8 cellular contexts compared by ENCODE assay signal in genomic region chr10:43140414-43140813, GRCh38. TPM values are rescaled to one million over a fixed set of nuclear protein-coding genes. Genes with fewer than 3 reads are reported as not detected.
DNase-seq lines count a peak whose midpoint lies in the region; ATAC-seq and TF ChIP-seq lines count a peak whose summit lies in the region.

No MANE protein-coding gene starts in this region.

- DNase-seq in AG08396 (ENCODE audit: low spot score), result peak; percentile 81
- no peak for DNase-seq in activated CD8-positive, alpha-beta T cell treated with anti-CD3 and anti-CD28 coated beads for 36 hours
- DNase-seq in lung microvascular endothelial cell (ENCODE audit: low read depth in 2 of 2), result peak; percentile 12 to 95
- no peak for DNase-seq in dorsolateral prefrontal cortex
- no peak for DNase-seq in NCI-H2029 treated with DMSO at 0.1 percent for 48 hours (lab: John Stamatoyannopoulos, UW)
- no peak for DNase-seq in left lobe of liver (ENCODE audit: low spot score)

- H3K27me3 Mint-ChIP-seq in activated CD8-positive, alpha-beta T cell treated with anti-CD3 and anti-CD28 coated beads for 36 hours, result no peaks in the 10 kb centered on the region

- peaks cover 60% of the 10 kb centered on the region for H3K4me1 Mint-ChIP-seq in activated CD8-positive, alpha-beta T cell treated with anti-CD3 and anti-CD28 coated beads for 36 hours (ENCODE audit: low read depth)

- peak overlapping the region in 9 of 59 donors; percentile 81 to 94 (median 91) for H3K4me3 ChIP-seq in dorsolateral prefrontal cortex

- intact Hi-C loops in activated CD8-positive, alpha-beta T cell treated with anti-CD3 and anti-CD28 coated beads for 36 hours (cut with micrococcal nuclease), result loop anchor here (5.0 kb wide), 1 partner anchor 62 kb away; no protein-coding TSS in a partner anchor
- intact Hi-C loops in dorsolateral prefrontal cortex (cut with DNase I), result no loop called here

- no peak overlapping the region for H3K27ac ChIP-seq in dorsolateral prefrontal cortex

- H3K36me3 Mint-ChIP-seq in activated CD8-positive, alpha-beta T cell treated with anti-CD3 and anti-CD28 coated beads for 36 hours (ENCODE audit: low read depth), result peaks cover 16% of the 10 kb centered on the region

- H3K27ac Mint-ChIP-seq in activated CD8-positive, alpha-beta T cell treated with anti-CD3 and anti-CD28 coated beads for 36 hours, result peak overlapping the region; percentile 35

- ATAC-seq in GM19351 (IDR thresholded peaks at IDR 0.05; ENCODE audit: unreplicated experiment) (peak; percentile 39), HG03432 (IDR thresholded peaks at IDR 0.05; ENCODE audit: unreplicated experiment) (peak; percentile 40), left lobe of liver (no peak)
- ATAC-seq in activated CD8-positive, alpha-beta T cell treated with anti-CD3 and anti-CD28 coated beads for 36 hours, result peak; percentile 53

- H3K27me3 ChIP-seq in dorsolateral prefrontal cortex, result no peaks in the 10 kb centered on the region

- H3K4me3 Mint-ChIP-seq in activated CD8-positive, alpha-beta T cell treated with anti-CD3 and anti-CD28 coated beads for 36 hours, result peak overlapping the region; percentile 91

- CTCF ChIA-PET in activated CD8-positive, alpha-beta T cell treated with anti-CD3 and anti-CD28 coated beads for 36 hours (lab: Charles Lee), result interaction anchor here (1.0 to 2.6 kb wide), 6 partner anchors 10 to 64 kb away, joined by 3 to 13 read pairs (median 4); no protein-coding TSS in a partner anchor

- POLR2A ChIA-PET in activated CD8-positive, alpha-beta T cell treated with anti-CD3 and anti-CD28 coated beads for 36 hours (lab: Charles Lee), result interaction anchor here (0.6 to 5.4 kb wide), 12 partner anchors 11 to 368 kb away, joined by 3 to 34 read pairs (median 3); no protein-coding TSS in a partner anchor

- no peak for TF ChIP-seq CTCF in activated CD8-positive, alpha-beta T cell treated with anti-CD3 and anti-CD28 coated beads for 36 hours (IDR thresholded peaks at IDR 0.05)
- no peak for TF ChIP-seq CTCF in dorsolateral prefrontal cortex (IDR thresholded peaks at IDR 0.05 in 54 of 56, conservative IDR thresholded peaks at IDR 0.05 in 2 of 56; ENCODE audit: low read depth in 1 of 56, partially characterized antibody in 56 of 56)

- no peaks in the 10 kb centered on the region for H3K9me3 Mint-ChIP-seq in activated CD8-positive, alpha-beta T cell treated with anti-CD3 and anti-CD28 coated beads for 36 hours

RNA-seq across cellular contexts. Expression of gene CSGALNACT2, which starts 2.2 kb away (rescaled TPM):
- 10 to 100 TPM; 15.3 to 15.5 TPM for total RNA-seq in activated CD8-positive, alpha-beta T cell treated with anti-CD3 and anti-CD28 coated beads for 36 hours
- 5.9 and 9.1 TPM in 2 replicates for total RNA-seq in lung microvascular endothelial cell
- 10 to 100 TPM; 18.7 to 36.1 (median 23.8) TPM for total RNA-seq in dorsolateral prefrontal cortex
- 5.5 TPM for total RNA-seq in left lobe of liver

Comparison
In these comparisons a context has a peak if more than half of its experiments do, and no peak if none do; other contexts are left out.
1. DNase-seq: peak in AG08396 (single experiment) and lung microvascular endothelial cell (2 of 2); none in activated CD8-positive, alpha-beta T cell treated with anti-CD3 and anti-CD28 coated beads for 36 hours (single experiment), dorsolateral prefrontal cortex (0 of 10), NCI-H2029 treated with DMSO at 0.1 percent for 48 hours (single experiment) and left lobe of liver (single experiment).